Comparison of ENCODE assay signal across 23 cellular contexts in the genomic region with DNA sequence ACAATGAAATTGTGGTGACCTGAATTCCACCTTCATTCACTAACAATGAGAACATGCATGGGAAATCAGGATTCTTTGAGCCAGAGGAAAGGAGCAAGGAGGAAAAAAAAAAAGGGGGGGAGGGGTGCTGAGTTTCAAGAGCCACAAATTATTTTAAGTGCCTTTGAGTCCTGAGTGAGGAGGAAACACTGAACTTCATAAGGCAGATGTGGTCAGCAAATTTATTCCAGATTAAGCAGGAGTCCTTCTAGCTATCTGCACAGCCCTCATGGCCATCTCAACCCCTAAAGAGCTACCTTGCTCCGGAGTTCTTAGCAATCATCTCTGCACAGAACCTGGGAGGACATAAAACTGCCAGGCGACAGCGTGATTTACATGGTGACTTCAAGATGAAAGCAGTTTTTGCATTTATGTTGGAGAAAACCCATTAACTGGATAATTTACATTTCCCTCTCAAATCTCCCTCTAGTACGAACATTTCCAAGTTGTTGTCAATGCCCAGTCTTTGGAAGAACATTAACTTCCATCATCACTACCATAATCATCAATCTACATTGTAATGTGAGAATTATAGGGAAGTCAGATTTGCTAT. TPM values are rescaled to one million over a fixed set of nuclear protein-coding genes. Genes with fewer than 3 reads are reported as not detected.
"Had no signal": no experiment of that assay in that cellular context is flagged by ENCODE, and none has a peak within 500 bp of the region (broad histone marks: within the 10 kb centered on the region; RNA-seq: fewer than 3 reads in every experiment).

No MANE protein-coding gene starts in this region.

- H3K9me3 Mint-ChIP-seq: neural crest cell had no signal

- DNase-seq: effector memory CD4-positive, alpha-beta T cell; glutamatergic neuron; mammary epithelial cell; naive thymus-derived CD4-positive, alpha-beta T cell; nucleus accumbens; pancreas; right cardiac atrium; stimulated activated CD4-positive, alpha-beta T cell treated with anti-CD3 and anti-CD28 coated beads, Interleukin-4, amount 100 ng/mL, for 24 hours; tibial artery; upper lobe of left lung; uterus had no signal

- H3K9me3 ChIP-seq: esophagus muscularis mucosa, gastroesophageal sphincter, pancreas, tibial artery, upper lobe of left lung, uterus had no signal

- H3K36me3 Mint-ChIP-seq: naive thymus-derived CD4-positive, alpha-beta T cell; stimulated activated memory B cell treated with anti-CD40 and anti-IgM and Interleukin-4, amounts not matched to agents 10 μg/mL and 1 μg/mL and 100 μg/mL, for 72 hours had no signal

- H3K27ac ChIP-seq: epithelial cell of prostate, esophagus muscularis mucosa, gastroesophageal sphincter, pancreas, tibial artery, upper lobe of left lung, uterus had no signal

- H3K4me1 ChIP-seq: pancreas, tibial artery, upper lobe of left lung, uterus had no signal

- H3K27ac Mint-ChIP-seq: naive thymus-derived CD4-positive, alpha-beta T cell; progenitor cell of endocrine pancreas; stimulated activated memory B cell treated with anti-CD40 and anti-IgM and Interleukin-4, amounts not matched to agents 10 μg/mL and 1 μg/mL and 100 μg/mL, for 72 hours; stimulated activated naive CD8-positive, alpha-beta T cell treated with anti-CD3 and anti-CD28 coated beads, Interleukin-15, Interleukin-2, amounts not matched to agents 100 ng/mL and 50 ng/mL, for 24 hours had no signal

- H3K27me3 Mint-ChIP-seq: stimulated activated memory B cell treated with anti-CD40 and anti-IgM and Interleukin-4, amounts not matched to agents 10 μg/mL and 1 μg/mL and 100 μg/mL, for 72 hours; stimulated activated naive CD8-positive, alpha-beta T cell treated with anti-CD3 and anti-CD28 coated beads, Interleukin-15, Interleukin-2, amounts not matched to agents 100 ng/mL and 50 ng/mL, for 24 hours had no signal

- ATAC-seq: gastroesophageal sphincter; left lobe of liver; naive thymus-derived CD4-positive, alpha-beta T cell; pancreas; right cardiac atrium; stimulated activated memory B cell treated with anti-CD40 and anti-IgM and Interleukin-4, amounts not matched to agents 10 μg/mL and 1 μg/mL and 100 μg/mL, for 72 hours had no signal

- H3K27me3 ChIP-seq: esophagus muscularis mucosa, gastroesophageal sphincter, tibial artery, upper lobe of left lung, uterus had no signal

- H3K4me3 Mint-ChIP-seq: naive thymus-derived CD4-positive, alpha-beta T cell; neural crest cell; stimulated activated memory B cell treated with anti-CD40 and anti-IgM and Interleukin-4, amounts not matched to agents 10 μg/mL and 1 μg/mL and 100 μg/mL, for 72 hours; stimulated activated naive CD8-positive, alpha-beta T cell treated with anti-CD3 and anti-CD28 coated beads, Interleukin-15, Interleukin-2, amounts not matched to agents 100 ng/mL and 50 ng/mL, for 24 hours had no signal

- H3K4me3 ChIP-seq: esophagus muscularis mucosa, gastroesophageal sphincter, pancreas, tibial artery, upper lobe of left lung, uterus had no signal

- H3K36me3 ChIP-seq: esophagus muscularis mucosa, gastroesophageal sphincter, pancreas, tibial artery, upper lobe of left lung, uterus had no signal

- H3K4me1 Mint-ChIP-seq: naive thymus-derived CD4-positive, alpha-beta T cell; stimulated activated memory B cell treated with anti-CD40 and anti-IgM and Interleukin-4, amounts not matched to agents 10 μg/mL and 1 μg/mL and 100 μg/mL, for 72 hours had no signal

RNA-seq across cellular contexts. Expression of gene ASTN1, which starts 21.6 kb away (rescaled TPM):
- total RNA-seq: fibroblast of villous mesenchyme, mononuclear cell had no signal

RNA-seq across cellular contexts. Expression of gene BRINP2, which starts 27.9 kb away (rescaled TPM):
- total RNA-seq: fibroblast of villous mesenchyme; kidney epithelial cell; mammary epithelial cell; mesenteric fat pad; mononuclear cell; naive thymus-derived CD4-positive, alpha-beta T cell had no signal
